Comparison of ENCODE assay signal across 9 cellular contexts in genomic region chr13:28137556-28137955, GRCh38. TPM values are rescaled to one million over a fixed set of nuclear protein-coding genes. Genes with fewer than 3 reads are reported as not detected.
DNase-seq lines count a peak whose midpoint lies in the region; ATAC-seq and TF ChIP-seq lines count a peak whose summit lies in the region.
"Had no signal": no experiment of that assay in that cellular context is flagged by ENCODE, and none has a peak within 500 bp of the region (broad histone marks: within the 10 kb centered on the region; RNA-seq: fewer than 3 reads in every experiment).

No MANE protein-coding gene starts in this region.

- peaks cover 16% of the 10 kb centered on the region for H3F3A ChIP-seq in GM23248 (ENCODE audit: insufficient read depth)

- no peaks in the 10 kb centered on the region for H3K9me3 Mint-ChIP-seq in Caco-2 (ENCODE audit: unreplicated experiment)
- peaks cover 0 to 10% (median 0%) of the 10 kb centered on the region in 11 donors for H3K9me3 Mint-ChIP-seq in naive thymus-derived CD4-positive, alpha-beta T cell

- TF ChIP-seq CTCF in Caco-2 (IDR thresholded peaks at IDR 0.05; ENCODE audit: insufficient read depth in 1 of 2, low read depth in 1 of 2, low read length in 1 of 2, severe bottlenecking in 1 of 2, unreplicated experiment in 1 of 2) = no peak

- in situ Hi-C loops in GM23248 (cut with MboI) = no loop called here

- ATAC-seq in naive thymus-derived CD4-positive, alpha-beta T cell = no peak
- ATAC-seq in GM19455 (IDR thresholded peaks at IDR 0.05; ENCODE audit: unreplicated experiment) = no peak

- H3K9me3 ChIP-seq in Caco-2 (no peaks in the 10 kb centered on the region), GM23248 (ENCODE audit: low read depth) (no peaks in the 10 kb centered on the region), duodenal mucosa (ENCODE audit: control insufficient read depth in 1 of 2, low read length in 2 of 2) (no peaks in the 10 kb centered on the region)
- no peaks in the 10 kb centered on the region for H3K9me3 ChIP-seq in naive thymus-derived CD4-positive, alpha-beta T cell (ENCODE audit: control insufficient read depth in 2 of 3, low read length in 3 of 3)

- H3K27ac ChIP-seq in GM23248 (peak overlapping the region; percentile 84; the same call in 1 of the 2 replicates), duodenal mucosa (ENCODE audit: low read depth, low read length) (peak overlapping the region; percentile 93)
- H3K27ac ChIP-seq in naive thymus-derived CD4-positive, alpha-beta T cell (ENCODE audit: low read depth, low read length) = peak overlapping the region; percentile 99

- no peaks in the 10 kb centered on the region for H3K27me3 Mint-ChIP-seq in Caco-2 (ENCODE audit: insufficient read depth, unreplicated experiment)
- H3K27me3 Mint-ChIP-seq in naive thymus-derived CD4-positive, alpha-beta T cell = peaks cover 0 to 2% (median 0%) of the 10 kb centered on the region in 5 donors

- H3K36me3 Mint-ChIP-seq in Caco-2 (ENCODE audit: insufficient read depth, unreplicated experiment) = peaks cover 20% of the 10 kb centered on the region
- H3K36me3 Mint-ChIP-seq in naive thymus-derived CD4-positive, alpha-beta T cell = peaks cover 0 to 6% (median 0%) of the 10 kb centered on the region in 5 donors

- H4K20me1 ChIP-seq in GM23248 (ENCODE audit: insufficient read depth) = no peaks in the 10 kb centered on the region

- no peaks in the 10 kb centered on the region for H3K27me3 ChIP-seq in Caco-2 (replicated peaks; ENCODE audit: control insufficient read depth, insufficient read depth, low read length)
- no peaks in the 10 kb centered on the region for H3K27me3 ChIP-seq in GM23248 (replicated peaks; ENCODE audit: insufficient read depth)
- no peaks in the 10 kb centered on the region for H3K27me3 ChIP-seq in duodenal mucosa (ENCODE audit: control insufficient read depth in 1 of 2, insufficient read depth in 2 of 2, low read length in 2 of 2)
- no peaks in the 10 kb centered on the region for H3K27me3 ChIP-seq in naive thymus-derived CD4-positive, alpha-beta T cell (ENCODE audit: control insufficient read depth in 2 of 2, insufficient read depth in 2 of 2, low read length in 2 of 2)

- H2AFZ ChIP-seq in GM23248 = peak overlapping the region; percentile 90

- H3K27ac Mint-ChIP-seq in Caco-2 (ENCODE audit: unreplicated experiment) = peak overlapping the region; percentile 85
- peak overlapping the region; percentile 96 to 99 (median 98) for H3K27ac Mint-ChIP-seq in naive thymus-derived CD4-positive, alpha-beta T cell

- no peaks in the 10 kb centered on the region for H3K9me2 ChIP-seq in GM23248 (ENCODE audit: insufficient read depth)

- TSS peak; percentile 68 for BruUV-seq in Caco-2 (replicated peaks; lab: Mats Ljungman, UMichigan)

- peaks cover 54% of the 10 kb centered on the region for H3K79me2 ChIP-seq in GM23248 (ENCODE audit: insufficient read depth)

- H3K4me3 ChIP-seq in Caco-2 (ENCODE audit: low read depth, low read length) (peak overlapping the region; percentile 93), GM23248 (peak overlapping the region; percentile 87), duodenal mucosa (ENCODE audit: low read depth in 1 of 2, low read length in 2 of 2) (peak overlapping the region; percentile 80 to 84)
- peak overlapping the region; percentile 56 for H3K4me3 ChIP-seq in naive thymus-derived CD4-positive, alpha-beta T cell (ENCODE audit: low read length)

- intact Hi-C loops in Caco-2 (cut with micrococcal nuclease; ENCODE audit: unreplicated experiment) = no loop called here
- intact Hi-C loops in naive thymus-derived CD4-positive, alpha-beta T cell (cut with micrococcal nuclease) = loop anchor here (5.0 to 10.0 kb wide), 3 partner anchors 135 to 1953 kb away; no protein-coding TSS in a partner anchor

- H3K4me1 ChIP-seq in Caco-2 (0 out of 2 replicates have a peak, but pooled peaks cover 6% of the 10 kb centered on the region), GM23248 (ENCODE audit: insufficient read depth) (peaks cover 24% of the 10 kb centered on the region), duodenal mucosa (ENCODE audit: control insufficient read depth in 1 of 2, insufficient read depth in 2 of 2, low read length in 2 of 2) (peaks cover 0 to 18% of the 10 kb centered on the region in 2 donors)
- peaks cover 17 to 20% of the 10 kb centered on the region in 2 donors for H3K4me1 ChIP-seq in naive thymus-derived CD4-positive, alpha-beta T cell (ENCODE audit: control insufficient read depth in 2 of 2, insufficient read depth in 2 of 2, low read length in 2 of 2)

- H3K4me3 Mint-ChIP-seq in Caco-2 (ENCODE audit: unreplicated experiment) = peak overlapping the region; percentile 85
- H3K4me3 Mint-ChIP-seq in naive thymus-derived CD4-positive, alpha-beta T cell = peak overlapping the region; percentile 90 to 99 (median 95)

- POLR2A ChIA-PET in Caco-2 (lab: Charles Lee) = interaction anchor here (0.5 to 1.0 kb wide), 10 partner anchors 8 to 1775 kb away, joined by 3 to 7 read pairs (median 4); no protein-coding TSS in a partner anchor
- POLR2A ChIA-PET in naive thymus-derived CD4-positive, alpha-beta T cell (lab: Charles Lee) = interaction anchor here (0.6 to 1.7 kb wide), 4 partner anchors 8 to 522 kb away, joined by 3 to 5 read pairs (median 4); partner anchors contain the start of gene POMP

- CTCF ChIA-PET in Caco-2 (lab: Charles Lee) = interaction anchor here (0.7 kb wide), 2 partner anchors 69 to 1646 kb away, joined by 3 to 4 read pairs; no protein-coding TSS in a partner anchor
- CTCF ChIA-PET in naive thymus-derived CD4-positive, alpha-beta T cell (lab: Charles Lee) = interaction anchor here (0.8 kb wide), 1 partner anchor 11 kb away, joined by 3 read pairs; no protein-coding TSS in a partner anchor

- H3K9ac ChIP-seq in GM23248 (peak overlapping the region; percentile 96), duodenal mucosa (ENCODE audit: low read depth in 1 of 2, low read length in 2 of 2) (peak overlapping the region; percentile 71 to 90)

- 0 to 3% methylated on average over 11 of the region's 11 CpGs for WGBS in GM23248 (ENCODE audit: low coverage in 1 of 2, low lambda C conversion rate in 2 of 2, missing lambda C conversion rate in 2 of 2), 2 experiments

- peaks cover 23% of the 10 kb centered on the region for H3K4me1 Mint-ChIP-seq in Caco-2 (ENCODE audit: low read depth, unreplicated experiment)
- peaks cover 37 to 46% (median 41%) of the 10 kb centered on the region in 7 donors for H3K4me1 Mint-ChIP-seq in naive thymus-derived CD4-positive, alpha-beta T cell

- DNase-seq in Caco-2 (no peak), GM23248 (peak; percentile 43), NCI-H460 (ENCODE audit: extremely low read depth, low read depth) (peak; percentile 1), mesenteric fat pad (ENCODE audit: low spot score) (no peak)
- DNase-seq in naive thymus-derived CD4-positive, alpha-beta T cell = peak in 1 of 9 donors; percentile 13
- DNase-seq in stimulated activated CD4-positive, alpha-beta T cell treated with anti-CD3 and anti-CD28 coated beads, Interleukin-4, amount 100 ng/mL, for 24 hours = no peak

- H3K36me3 ChIP-seq in Caco-2 (ENCODE audit: control insufficient read depth, insufficient read depth, low read length) = no peaks in the 10 kb centered on the region
- H3K36me3 ChIP-seq in GM23248 (ENCODE audit: low read depth) = no peaks in the 10 kb centered on the region
- H3K36me3 ChIP-seq in duodenal mucosa (ENCODE audit: control insufficient read depth in 1 of 2, insufficient read depth in 2 of 2, low read length in 2 of 2) = no peaks in the 10 kb centered on the region
- peaks cover 0 to 10% (median 0%) of the 10 kb centered on the region in 3 experiments for H3K36me3 ChIP-seq in naive thymus-derived CD4-positive, alpha-beta T cell (ENCODE audit: control insufficient read depth in 2 of 3, insufficient read depth in 3 of 3, low read length in 3 of 3)

- peak overlapping the region; percentile 91 for H3K4me2 ChIP-seq in GM23248 (ENCODE audit: unreplicated experiment)

RNA-seq across cellular contexts. Expression of gene PAN3, which starts 0.8 kb away (rescaled TPM):
- total RNA-seq in Caco-2 (2022) = 37.5 and 38.4 TPM in 2 replicates
- total RNA-seq in GM23248 (2014; rRNA removed; shearing (Covaris generic)) = 16.7 and 17.3 TPM in 2 replicates
- polyA plus RNA-seq in GM23248 (2016; fragmentation: Nextera tagmentation; extraction: Ambion mirVana) = 14.7 and 16.7 TPM in 2 replicates
- total RNA-seq in NCI-H460 (2014; rRNA removed; shearing (Covaris generic)) = 14.3 and 16.2 TPM in 2 replicates
- 11.7 and 15.2 TPM in 2 replicates for polyA plus RNA-seq in NCI-H460 (2014; cell fraction: nucleus; rRNA removed)
- total RNA-seq in naive thymus-derived CD4-positive, alpha-beta T cell = 10 to 100 TPM; 49.9 to 82.5 (median 76.4) TPM
- polyA plus RNA-seq in naive thymus-derived CD4-positive, alpha-beta T cell = 1 to 10 TPM; 3.9 to 5.0 TPM
- total RNA-seq in mesenteric fat pad = 31.2 TPM

RNA-seq across cellular contexts. Expression of gene FLT3, which starts 37.2 kb away (rescaled TPM):
- total RNA-seq in Caco-2 (2022) (0.09 TPM in 1 of 2 replicates, not detected in the other), mesenteric fat pad (0.55 TPM)
- not detected in 2 replicates for total RNA-seq in GM23248 (2014; rRNA removed; shearing (Covaris generic))
- not detected in 2 replicates for polyA plus RNA-seq in GM23248 (2016; fragmentation: Nextera tagmentation; extraction: Ambion mirVana)
- total RNA-seq in NCI-H460 (2014; rRNA removed; shearing (Covaris generic)) = not detected in 2 replicates
- not detected in 2 replicates for polyA plus RNA-seq in NCI-H460 (2014; cell fraction: nucleus; rRNA removed)
- 1 to 10 TPM in 1 of 5 experiments, under 1 TPM in 1, not detected in 3; 0.77 to 3.4 TPM for total RNA-seq in naive thymus-derived CD4-positive, alpha-beta T cell
- polyA plus RNA-seq in naive thymus-derived CD4-positive, alpha-beta T cell = not detected
- total RNA-seq: T-helper 1 cell treated with Interleukin-12 subunit alpha and Interleukin-12 subunit beta and Interleukin-4 antibody, amounts not matched to agents 30 ng/mL and 1 ng/mL, for 36 hours had no signal

Comparison
In these comparisons a context has a peak if more than half of its experiments do, and no peak if none do; other contexts are left out.
1. DNase-seq: peak in GM23248 (single experiment) and NCI-H460 (single experiment); none in Caco-2 (0 of 2), stimulated activated CD4-positive, alpha-beta T cell treated with anti-CD3 and anti-CD28 coated beads, Interleukin-4, amount 100 ng/mL, for 24 hours (single experiment) and mesenteric fat pad (single experiment).
2. Peak in every context shown above with its lines, with median percentiles within 50 percentile points of each other: H3K4me3 ChIP-seq and H3K27ac ChIP-seq.